ENCODE assay signal across 24 cellular contexts in genomic region chr21:14573244-14573643, GRCh38. TPM values are rescaled to one million over a fixed set of nuclear protein-coding genes. Genes with fewer than 3 reads are reported as not detected.
DNase-seq lines count a peak whose midpoint lies in the region; ATAC-seq, FAIRE-seq and TF ChIP-seq lines count a peak whose summit lies in the region.
"Had no signal": no experiment of that assay in that cellular context is flagged by ENCODE, and none has a peak within 500 bp of the region (broad histone marks: within the 10 kb centered on the region; RNA-seq: fewer than 3 reads in every experiment).

No MANE protein-coding gene starts in this region.

- peak overlapping the region; percentile 56 for H2AFZ ChIP-seq in GM12878 (ENCODE audit: control insufficient read depth, low read depth, low read length)

- H3K4me3 Mint-ChIP-seq in activated CD4-positive, alpha-beta T cell treated with anti-CD3 and anti-CD28 coated beads for 36 hours = no peak overlapping the region
- H3K4me3 Mint-ChIP-seq in activated naive CD4-positive, alpha-beta T cell treated with anti-CD3 and anti-CD28 coated beads, Interleukin-2, amount 50 U/mL, for 24 hours = no peak overlapping the region
- no peak overlapping the region for H3K4me3 Mint-ChIP-seq in T-helper 17 cell
- H3K4me3 Mint-ChIP-seq: CD14-positive monocyte, HFFc6 had no signal

- in situ Hi-C loops in GM12878 (cut with MboI) = no loop called here

- no peak overlapping the region for H3K9ac ChIP-seq in GM12878 (ENCODE audit: control insufficient read depth, insufficient read depth, low read length)

- H3K9me3 ChIP-seq in GM12878 (replicated peaks; ENCODE audit: control insufficient read depth, insufficient read depth, low read length) = no peaks in the 10 kb centered on the region; the same call in 1 of the 3 replicates
- no peaks in the 10 kb centered on the region for H3K9me3 ChIP-seq in T-helper 17 cell (ENCODE audit: control insufficient read depth, low read length, poor library complexity, severe bottlenecking)

- H3K27ac Mint-ChIP-seq in activated CD4-positive, alpha-beta T cell treated with anti-CD3 and anti-CD28 coated beads for 36 hours = no peak overlapping the region
- peak overlapping the region; percentile 59 for H3K27ac Mint-ChIP-seq in activated naive CD4-positive, alpha-beta T cell treated with anti-CD3 and anti-CD28 coated beads, Interleukin-2, amount 50 U/mL, for 24 hours
- no peak overlapping the region for H3K27ac Mint-ChIP-seq in T-helper 17 cell
- H3K27ac Mint-ChIP-seq: CD14-positive monocyte, HFFc6 had no signal

- 100% methylated on average over 1 of the region's 1 CpG for WGBS in GM12878 (ENCODE audit: insufficient coverage, insufficient replicate concordance, low lambda C conversion rate, missing lambda C conversion rate)

- H3K79me2 ChIP-seq in GM12878 (ENCODE audit: control insufficient read depth, insufficient read depth, low read length) = no peaks in the 10 kb centered on the region

- H3K4me2 ChIP-seq in GM12878 (ENCODE audit: control insufficient read depth, insufficient read depth) = no peak overlapping the region

- no peak for FAIRE-seq in GM12878 (lab: Jason Lieb, UNC)
- FAIRE-seq: H54, RCC 7860 had no signal

- no peaks in the 10 kb centered on the region for H3K36me3 Mint-ChIP-seq in activated CD4-positive, alpha-beta T cell treated with anti-CD3 and anti-CD28 coated beads for 36 hours (ENCODE audit: low read depth)
- no peaks in the 10 kb centered on the region for H3K36me3 Mint-ChIP-seq in activated naive CD4-positive, alpha-beta T cell treated with anti-CD3 and anti-CD28 coated beads, Interleukin-2, amount 50 U/mL, for 24 hours
- H3K36me3 Mint-ChIP-seq in T-helper 17 cell (ENCODE audit: low read depth) = no peaks in the 10 kb centered on the region
- H3K36me3 Mint-ChIP-seq: CD14-positive monocyte had no signal

- no peak for TF ChIP-seq CTCF in GM12878 (IDR thresholded peaks at IDR 0.05 in 2 of 3, conservative IDR thresholded peaks at IDR 0.05 in 1 of 3; ENCODE audit: control insufficient read depth in 2 of 3, extremely low read depth in 1 of 3, insufficient read depth in 1 of 3, low read depth in 3 of 3, low read length in 3 of 3)

- TF ChIP-seq RAD21 in GM12878 (IDR thresholded peaks at IDR 0.05; ENCODE audit: insufficient read depth, low read depth, low read length) = no peak

- H3K27ac ChIP-seq in GM12878 (ENCODE audit: control insufficient read depth, insufficient read depth) = no peak overlapping the region
- H3K27ac ChIP-seq: 22Rv1 had no signal

- TF ChIP-seq POLR2A in GM12878 (IDR thresholded peaks at IDR 0.05; ENCODE audit: low read depth, low read length) = no peak

- no peaks in the 10 kb centered on the region for H3K27me3 ChIP-seq in GM12878 (replicated peaks in 1 of 2; ENCODE audit: control insufficient read depth in 2 of 2, insufficient read depth in 2 of 2, low read length in 1 of 2)

- H3K36me3 ChIP-seq in GM12878 (ENCODE audit: control insufficient read depth in 2 of 2, insufficient read depth in 2 of 2, low read length in 1 of 2) = no peaks in the 10 kb centered on the region

- DNase-seq in activated CD4-positive, alpha-beta T cell treated with anti-CD3 and anti-CD28 coated beads for 36 hours = no peak
- DNase-seq in activated CD4-positive, alpha-beta T cell treated with anti-CD3 and anti-CD28 coated beads for 1 hour = no peak
- no peak for DNase-seq in activated naive CD4-positive, alpha-beta T cell treated with anti-CD3 and anti-CD28 coated beads, Interleukin-2, amount 50 U/mL, for 16 hours
- DNase-seq in GM12878 (ENCODE audit: low read depth, low spot score) (no peak), T-helper 17 cell (no peak), NCI-H82 (lab: John Stamatoyannopoulos, UW) (no peak)
- DNase-seq: DMS79; HFFc6; MM.1S; NCI-H1092 treated with DMSO at 0.1 percent for 48 hours; NCI-H2081; NCI-H446 treated with DMSO at 0.1 percent for 48 hours; NCI-H69; NK-92 treated with Interleukin-12 subunit alpha and Interleukin-12 subunit beta, amount 100 ng/mL, for 24 hours had no signal

- no peaks in the 10 kb centered on the region for H3K9me3 Mint-ChIP-seq in activated CD4-positive, alpha-beta T cell treated with anti-CD3 and anti-CD28 coated beads for 36 hours (ENCODE audit: low read depth)
- no peaks in the 10 kb centered on the region for H3K9me3 Mint-ChIP-seq in activated naive CD4-positive, alpha-beta T cell treated with anti-CD3 and anti-CD28 coated beads, Interleukin-2, amount 50 U/mL, for 24 hours
- H3K9me3 Mint-ChIP-seq: CD14-positive monocyte had no signal

- intact Hi-C loops in activated CD4-positive, alpha-beta T cell treated with anti-CD3 and anti-CD28 coated beads for 36 hours (cut with DNase I, micrococcal nuclease) = no loop called here
- intact Hi-C loops in GM12878 (cut with micrococcal nuclease; ENCODE audit: unreplicated experiment) = no loop called here

- no peaks in the 10 kb centered on the region for H4K20me1 ChIP-seq in GM12878 (ENCODE audit: control insufficient read depth, insufficient read depth)

- peak; percentile 68 for ATAC-seq in activated CD4-positive, alpha-beta T cell treated with anti-CD3 and anti-CD28 coated beads for 36 hours
- ATAC-seq in GM12878 = no peak
- no peak for ATAC-seq in T-helper 17 cell
- no peak for ATAC-seq in HG02571 (IDR thresholded peaks at IDR 0.05; ENCODE audit: unreplicated experiment)
- ATAC-seq: Right ventricle myocardium inferior had no signal

- no peak for TF ChIP-seq EP300 in GM12878 (IDR thresholded peaks at IDR 0.05; ENCODE audit: borderline replicate concordance in 1 of 2, control insufficient read depth in 1 of 2, low read depth in 2 of 2, low read length in 2 of 2)

- no peaks in the 10 kb centered on the region for H3K27me3 Mint-ChIP-seq in activated CD4-positive, alpha-beta T cell treated with anti-CD3 and anti-CD28 coated beads for 36 hours
- no peaks in the 10 kb centered on the region for H3K27me3 Mint-ChIP-seq in activated naive CD4-positive, alpha-beta T cell treated with anti-CD3 and anti-CD28 coated beads, Interleukin-2, amount 50 U/mL, for 24 hours
- H3K27me3 Mint-ChIP-seq in T-helper 17 cell = no peaks in the 10 kb centered on the region

- POLR2A ChIA-PET in activated CD4-positive, alpha-beta T cell treated with anti-CD3 and anti-CD28 coated beads for 36 hours (lab: Charles Lee) = interaction anchor here (0.7 kb wide), 1 partner anchor 9 kb away, joined by 3 read pairs; no protein-coding TSS in a partner anchor
- POLR2A ChIA-PET in GM12878 (lab: Charles Lee) = interaction anchor here (1.6 to 1.7 kb wide), 2 partner anchors 11 to 45 kb away, joined by 5 to 6 read pairs; no protein-coding TSS in a partner anchor

- H3K4me3 ChIP-seq in GM12878 = no peak overlapping the region

- CTCF ChIA-PET in activated CD4-positive, alpha-beta T cell treated with anti-CD3 and anti-CD28 coated beads for 36 hours (lab: Charles Lee) = interaction anchor here (1.1 to 2.1 kb wide), 3 partner anchors 8 to 31 kb away, joined by 3 to 7 read pairs (median 3); no protein-coding TSS in a partner anchor
- CTCF ChIA-PET in GM12878 (lab: Yijun Ruan, JAX) = interaction anchor here (0.7 to 2.4 kb wide), 6 partner anchors 13 to 45 kb away, joined by 3 to 9 read pairs (median 4); no protein-coding TSS in a partner anchor

- SMC1A ChIA-PET in GM12878 (lab: Charles Lee; ENCODE audit: uncharacterized antibody, unreplicated experiment) = interaction anchor here (0.7 to 9.1 kb wide), 19 partner anchors 10 to 163 kb away, joined by 3 to 81 read pairs (median 4); no protein-coding TSS in a partner anchor

- no TSS peak for BruUV-seq in GM12878 (replicated peaks; lab: Mats Ljungman, UMichigan)

- H3K4me1 Mint-ChIP-seq in activated CD4-positive, alpha-beta T cell treated with anti-CD3 and anti-CD28 coated beads for 36 hours = peaks cover 14% of the 10 kb centered on the region
- peaks cover 16% of the 10 kb centered on the region for H3K4me1 Mint-ChIP-seq in activated naive CD4-positive, alpha-beta T cell treated with anti-CD3 and anti-CD28 coated beads, Interleukin-2, amount 50 U/mL, for 24 hours
- peaks cover 2% of the 10 kb centered on the region for H3K4me1 Mint-ChIP-seq in T-helper 17 cell

- RAD21 ChIA-PET in GM12878 (lab: Charles Lee; ENCODE audit: unreplicated experiment) = interaction anchor here (1.0 to 3.4 kb wide), 12 partner anchors 8 to 161 kb away, joined by 3 to 11 read pairs (median 6); no protein-coding TSS in a partner anchor

- peaks cover 15% of the 10 kb centered on the region for H3K4me1 ChIP-seq in GM12878 (ENCODE audit: control insufficient read depth, insufficient read depth, low read length)

RNA-seq across cellular contexts. Expression of gene SAMSN1, which starts 27.1 kb away (rescaled TPM):
- 10 to 100 TPM; 39.8 to 43.5 TPM for total RNA-seq in activated CD4-positive, alpha-beta T cell treated with anti-CD3 and anti-CD28 coated beads for 36 hours
- total RNA-seq in GM12878 (2013; cell fraction: nucleolus; rRNA removed) = 258 and 276 TPM in 2 replicates
- total RNA-seq in GM12878 (2014; rRNA removed) = 42.2 and 59.8 TPM in 2 replicates
- total RNA-seq in GM12878 (2014; rRNA removed; fragmentation: Illumina TruSeq; extraction: Trizol) = 85.6 and 86.2 TPM in 2 replicates
- 40.0 and 45.5 TPM in 2 replicates for total RNA-seq in GM12878 (2021)
- polyA plus RNA-seq in GM12878 (2011; ENCODE audit: low read depth) = 26.8 TPM
- 23.2 and 34.1 TPM in 2 replicates for polyA plus RNA-seq in GM12878 (2011; rRNA removed)
- polyA plus RNA-seq in GM12878 (2011; cell fraction: cytosol; rRNA removed) = 5.8 and 6.9 TPM in 2 replicates
- polyA plus RNA-seq in GM12878 (2011; cell fraction: nucleus; rRNA removed) = 11.4 and 11.5 TPM in 2 replicates
- 37.7 and 72.2 TPM in 2 replicates for polyA plus RNA-seq in GM12878 (2012)
- 84.1 and 112 TPM in 2 replicates for polyA plus RNA-seq in GM12878 (2014; fragmentation: Illumina TruSeq; extraction: Trizol)
- 100 to 1,000 TPM in 1 of 2 experiments, 10 to 100 TPM in 1; 90.4 to 102 TPM for polyA plus RNA-seq in GM12878 (2014; fragmentation: Nextera tagmentation; extraction: Ambion mirVana)
- 38.0 and 45.2 TPM in 2 replicates for polyA plus RNA-seq in GM12878 (2014; rRNA removed)
- 10 to 100 TPM; 39.5 to 44.5 TPM for polyA plus RNA-seq in GM12878 (2016; fragmentation: Nextera tagmentation; extraction: Ambion mirVana)
- 8.3 and 15.2 TPM in 2 replicates for polyA minus RNA-seq in GM12878 (2011; rRNA and poly(A)+ RNA removed)
- 3.3 and 9.0 TPM in 2 replicates for polyA minus RNA-seq in GM12878 (2011; cell fraction: cytosol; rRNA and poly(A)+ RNA removed)
- polyA minus RNA-seq in GM12878 (2011; cell fraction: nucleus; rRNA and poly(A)+ RNA removed) = 7.1 and 7.3 TPM in 2 replicates
- total RNA-seq in T-helper 17 cell = 10 to 100 TPM; 33.7 to 64.9 TPM
- total RNA-seq: HFFc6, LHCN-M2, SK-MEL-5 had no signal
- polyA plus RNA-seq: AG04450 had no signal
